Comparison of ENCODE assay signal across 8 cellular contexts in the genomic region with DNA sequence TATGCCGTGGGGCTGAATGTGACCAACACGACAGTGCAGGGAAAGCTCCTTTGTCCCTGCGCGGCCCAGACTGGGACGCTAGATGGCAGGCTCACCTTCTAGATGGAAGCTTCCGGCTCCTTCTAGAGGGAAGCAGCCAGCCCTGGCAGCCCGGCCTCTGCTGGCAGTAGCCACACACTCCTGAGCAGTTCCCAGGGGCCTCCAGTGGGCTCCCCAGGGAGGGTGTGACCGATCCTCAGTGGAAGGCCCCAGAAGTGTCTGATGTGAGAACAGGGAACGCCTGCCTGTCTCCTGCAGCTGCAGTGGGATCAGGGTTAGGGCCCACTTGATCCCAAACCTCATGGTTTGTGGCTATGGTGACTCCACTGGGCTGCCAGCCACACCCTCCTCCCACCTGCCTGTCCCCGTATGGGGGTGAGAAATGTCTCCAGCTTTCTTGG. TPM values are rescaled to one million over a fixed set of nuclear protein-coding genes. Genes with fewer than 3 reads are reported as not detected.
DNase-seq lines count a peak whose midpoint lies in the region; ATAC-seq, FAIRE-seq and TF ChIP-seq lines count a peak whose summit lies in the region.

No MANE protein-coding gene starts in this region.

- DNase-seq in BE2C (peak; percentile 95), NCI-H226 (peak; percentile 66), WTC11 (ENCODE audit: low spot score) (peak; percentile 93), bronchial epithelial cell (ENCODE audit: low read depth) (peak; percentile 57), kidney glomerular epithelial cell (lab: John Stamatoyannopoulos, UW) (peak; percentile 71)
- peak; percentile 83 to 87 for DNase-seq in stimulated activated CD4-positive, alpha-beta T cell treated with anti-CD3 and anti-CD28 coated beads, Interleukin-2, amount 100 ng/mL, for 24 hours

- no peak overlapping the region for H3K4me3 Mint-ChIP-seq in WTC11

- no peaks in the 10 kb centered on the region for H3K4me1 Mint-ChIP-seq in WTC11

- H3K27me3 Mint-ChIP-seq in WTC11 (ENCODE audit: low read depth), result peaks cover 4% of the 10 kb centered on the region

- peak; percentile 99 for ATAC-seq in GM19043 (IDR thresholded peaks at IDR 0.05; ENCODE audit: low read depth, unreplicated experiment)
- peak; percentile 100 for ATAC-seq in HG03280 (IDR thresholded peaks at IDR 0.05; ENCODE audit: unreplicated experiment)
- peak; percentile 99 for ATAC-seq in WTC11

- CTCF ChIA-PET in WTC11 (lab: Charles Lee), result interaction anchor here (0.6 to 1.9 kb wide), 53 partner anchors 9 to 972 kb away, joined by 3 to 21 read pairs (median 4); partner anchors contain the start of genes CAMKMT, PPM1B and PREPL

- H3K27ac Mint-ChIP-seq in WTC11, result no peak overlapping the region

- H3K9me3 Mint-ChIP-seq in WTC11, result peaks cover 27% of the 10 kb centered on the region

- TF ChIP-seq CTCF in BE2C (IDR thresholded peaks at IDR 0.05; ENCODE audit: low read depth, low read length) (peak; percentile 97), WTC11 (IDR thresholded peaks at IDR 0.05) (peak; percentile 72; the same call in 1 of the 2 replicates), bronchial epithelial cell (IDR thresholded peaks at IDR 0.05; ENCODE audit: insufficient read depth, low read length, severe bottlenecking) (peak; percentile 96)

- H3K4me1 ChIP-seq in BE2C, result no peaks in the 10 kb centered on the region

- POLR2A ChIA-PET in WTC11 (lab: Charles Lee), result no interaction called here

- no peaks in the 10 kb centered on the region for H3K36me3 Mint-ChIP-seq in WTC11

- H3K4me3 ChIP-seq in BE2C (ENCODE audit: low read depth, low read length) (no peak overlapping the region; the same call in 1 of the 2 replicates), bronchial epithelial cell (ENCODE audit: low read depth, low read length) (no peak overlapping the region)

- no peak for FAIRE-seq in bronchial epithelial cell (lab: Jason Lieb, UNC)

- H3K36me3 ChIP-seq in BE2C (no peaks in the 10 kb centered on the region), bronchial epithelial cell (ENCODE audit: control insufficient read depth, insufficient read depth, low read length) (no peaks in the 10 kb centered on the region)

- H3K27me3 ChIP-seq in BE2C, result no peaks in the 10 kb centered on the region
- no peaks in the 10 kb centered on the region for H3K27me3 ChIP-seq in bronchial epithelial cell (ENCODE audit: control insufficient read depth, insufficient read depth, low read length)

- H3K9me3 ChIP-seq in BE2C, result no peaks in the 10 kb centered on the region

TF ChIP-seq in WTC11, 78 proteins besides CTCF, POLR2A, EP300 and RAD21 (continues in another document):
- TF ChIP-seq ZNF512 (CRISPR knock-in tag; IDR thresholded peaks at IDR 0.05; ENCODE audit: borderline replicate concordance) (no peak), RORB (CRISPR knock-in tag; IDR thresholded peaks at IDR 0.05) (no peak), ZBTB21 (CRISPR knock-in tag; IDR thresholded peaks at IDR 0.05; ENCODE audit: borderline replicate concordance) (no peak), ZMAT4 (CRISPR knock-in tag; IDR thresholded peaks at IDR 0.05) (no peak), HMGA2 (CRISPR knock-in tag; IDR thresholded peaks at IDR 0.05) (no peak), NR3C1 (CRISPR knock-in tag; conservative IDR thresholded peaks at IDR 0.05; ENCODE audit: low read depth) (no peak), OVOL2 (CRISPR knock-in tag; IDR thresholded peaks at IDR 0.05; ENCODE audit: borderline replicate concordance) (no peak), TCF7 (CRISPR knock-in tag; IDR thresholded peaks at IDR 0.05; ENCODE audit: low read depth) (no peak), SP1 (CRISPR knock-in tag; conservative IDR thresholded peaks at IDR 0.05) (no peak), ZNF425 (CRISPR knock-in tag; conservative IDR thresholded peaks at IDR 0.05) (no peak)
- TF ChIP-seq, protein P1, sequence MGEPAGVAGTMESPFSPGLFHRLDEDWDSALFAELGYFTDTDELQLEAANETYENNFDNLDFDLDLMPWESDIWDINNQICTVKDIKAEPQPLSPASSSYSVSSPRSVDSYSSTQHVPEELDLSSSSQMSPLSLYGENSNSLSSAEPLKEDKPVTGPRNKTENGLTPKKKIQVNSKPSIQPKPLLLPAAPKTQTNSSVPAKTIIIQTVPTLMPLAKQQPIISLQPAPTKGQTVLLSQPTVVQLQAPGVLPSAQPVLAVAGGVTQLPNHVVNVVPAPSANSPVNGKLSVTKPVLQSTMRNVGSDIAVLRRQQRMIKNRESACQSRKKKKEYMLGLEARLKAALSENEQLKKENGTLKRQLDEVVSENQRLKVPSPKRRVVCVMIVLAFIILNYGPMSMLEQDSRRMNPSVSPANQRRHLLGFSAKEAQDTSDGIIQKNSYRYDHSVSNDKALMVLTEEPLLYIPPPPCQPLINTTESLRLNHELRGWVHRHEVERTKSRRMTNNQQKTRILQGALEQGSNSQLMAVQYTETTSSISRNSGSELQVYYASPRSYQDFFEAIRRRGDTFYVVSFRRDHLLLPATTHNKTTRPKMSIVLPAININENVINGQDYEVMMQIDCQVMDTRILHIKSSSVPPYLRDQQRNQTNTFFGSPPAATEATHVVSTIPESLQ (CRISPR knock-in tag; IDR thresholded peaks at IDR 0.05), result no peak
- TF ChIP-seq, protein P2, sequence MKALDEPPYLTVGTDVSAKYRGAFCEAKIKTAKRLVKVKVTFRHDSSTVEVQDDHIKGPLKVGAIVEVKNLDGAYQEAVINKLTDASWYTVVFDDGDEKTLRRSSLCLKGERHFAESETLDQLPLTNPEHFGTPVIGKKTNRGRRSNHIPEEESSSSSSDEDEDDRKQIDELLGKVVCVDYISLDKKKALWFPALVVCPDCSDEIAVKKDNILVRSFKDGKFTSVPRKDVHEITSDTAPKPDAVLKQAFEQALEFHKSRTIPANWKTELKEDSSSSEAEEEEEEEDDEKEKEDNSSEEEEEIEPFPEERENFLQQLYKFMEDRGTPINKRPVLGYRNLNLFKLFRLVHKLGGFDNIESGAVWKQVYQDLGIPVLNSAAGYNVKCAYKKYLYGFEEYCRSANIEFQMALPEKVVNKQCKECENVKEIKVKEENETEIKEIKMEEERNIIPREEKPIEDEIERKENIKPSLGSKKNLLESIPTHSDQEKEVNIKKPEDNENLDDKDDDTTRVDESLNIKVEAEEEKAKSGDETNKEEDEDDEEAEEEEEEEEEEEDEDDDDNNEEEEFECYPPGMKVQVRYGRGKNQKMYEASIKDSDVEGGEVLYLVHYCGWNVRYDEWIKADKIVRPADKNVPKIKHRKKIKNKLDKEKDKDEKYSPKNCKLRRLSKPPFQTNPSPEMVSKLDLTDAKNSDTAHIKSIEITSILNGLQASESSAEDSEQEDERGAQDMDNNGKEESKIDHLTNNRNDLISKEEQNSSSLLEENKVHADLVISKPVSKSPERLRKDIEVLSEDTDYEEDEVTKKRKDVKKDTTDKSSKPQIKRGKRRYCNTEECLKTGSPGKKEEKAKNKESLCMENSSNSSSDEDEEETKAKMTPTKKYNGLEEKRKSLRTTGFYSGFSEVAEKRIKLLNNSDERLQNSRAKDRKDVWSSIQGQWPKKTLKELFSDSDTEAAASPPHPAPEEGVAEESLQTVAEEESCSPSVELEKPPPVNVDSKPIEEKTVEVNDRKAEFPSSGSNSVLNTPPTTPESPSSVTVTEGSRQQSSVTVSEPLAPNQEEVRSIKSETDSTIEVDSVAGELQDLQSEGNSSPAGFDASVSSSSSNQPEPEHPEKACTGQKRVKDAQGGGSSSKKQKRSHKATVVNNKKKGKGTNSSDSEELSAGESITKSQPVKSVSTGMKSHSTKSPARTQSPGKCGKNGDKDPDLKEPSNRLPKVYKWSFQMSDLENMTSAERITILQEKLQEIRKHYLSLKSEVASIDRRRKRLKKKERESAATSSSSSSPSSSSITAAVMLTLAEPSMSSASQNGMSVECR (CRISPR knock-in tag; IDR thresholded peaks at IDR 0.05; ENCODE audit: borderline replicate concordance), result no peak

RNA-seq across cellular contexts. Expression of gene LRPPRC, which starts 48.5 kb away (rescaled TPM):
- 145 TPM for polyA plus RNA-seq in BE2C (2012; ENCODE audit: insufficient read depth, insufficient read length, low read depth)
- total RNA-seq in WTC11 (2021) (220 to 253 TPM (median 228 TPM) in 3 replicates), bronchial epithelial cell (50.4 and 70.3 TPM in 2 replicates)
